1 cellular context compared by ENCODE assay signal in the genomic region with DNA sequence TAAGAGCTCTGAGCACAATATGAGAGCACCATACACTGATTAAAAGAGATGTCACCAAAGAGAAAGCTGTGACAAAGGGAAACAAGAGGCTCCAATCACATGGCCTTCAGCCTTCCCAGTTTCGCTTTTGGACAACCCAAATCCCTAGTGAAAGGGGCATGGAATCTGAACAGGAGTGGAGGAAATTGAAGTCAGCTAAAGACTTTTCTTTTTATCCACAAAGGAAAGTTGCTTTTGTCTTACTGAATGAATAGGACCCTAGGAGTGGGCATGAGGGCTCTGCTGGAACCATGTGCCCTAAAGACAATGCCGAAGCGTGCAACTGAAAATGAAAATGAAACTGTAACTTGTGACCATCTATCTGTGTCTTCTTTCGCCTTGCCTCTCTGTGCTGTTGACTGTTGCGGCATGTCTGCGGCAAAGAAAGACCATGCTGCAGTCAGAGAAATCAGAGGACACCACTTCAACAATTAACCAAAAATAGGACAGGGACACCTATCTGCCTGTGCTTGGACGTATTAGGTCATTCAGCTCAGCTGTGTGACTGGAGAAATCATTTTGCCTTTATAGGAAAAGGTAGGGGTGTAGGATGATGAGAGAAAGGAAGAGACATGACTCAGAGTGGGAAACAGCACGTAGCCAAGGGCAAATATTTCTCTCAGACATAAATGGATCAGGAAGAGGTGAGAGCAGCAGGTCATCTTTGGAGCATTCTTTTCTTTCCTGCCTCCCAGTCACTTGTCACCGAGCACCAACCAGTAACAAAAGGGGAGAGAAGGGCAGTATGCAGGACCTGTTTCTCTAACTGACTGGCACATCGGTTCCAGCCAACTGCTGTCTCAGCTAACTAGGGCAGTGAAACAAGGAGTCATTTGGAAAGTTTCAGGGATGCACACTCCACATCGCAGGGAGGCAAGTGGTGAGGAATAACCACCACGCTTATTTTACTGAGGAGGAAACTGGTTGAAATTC.
TF ChIP-seq lines count a peak whose summit lies in the region.

No MANE protein-coding gene starts in this region.

TF ChIP-seq in HEK293, 187 proteins besides CTCF, POLR2A, EP300 and RAD21 (continues in another document):
- TF ChIP-seq ZSCAN30 (tag by site-specific recombination; IDR thresholded peaks at IDR 0.05) (no peak; the same call in 1 of the 2 replicates), ZNF654 (tag by site-specific recombination; IDR thresholded peaks at IDR 0.05; ENCODE audit: low read depth) (peak; percentile 2; the same call in 1 of the 2 replicates), HOXA7 (CRISPR knock-in tag; IDR thresholded peaks at IDR 0.05; ENCODE audit: borderline replicate concordance) (no peak), SCRT2 (tag by site-specific recombination; IDR thresholded peaks at IDR 0.05) (peak; percentile 63), ZXDB (tag by site-specific recombination; IDR thresholded peaks at IDR 0.05) (peak; percentile 30; the same call in 1 of the 2 replicates), SP7 (tag by site-specific recombination; IDR thresholded peaks at IDR 0.05) (peak; percentile 33; the same call in 1 of the 2 replicates), ZSCAN16 (tag by site-specific recombination; IDR thresholded peaks at IDR 0.05) (0 out of 2 replicates have a peak, but pooled peaks have one; percentile 8), GFI1B (tag by site-specific recombination; IDR thresholded peaks at IDR 0.05) (no peak), ZBTB20 (tag by site-specific recombination; IDR thresholded peaks at IDR 0.05) (0 out of 2 replicates have a peak, but pooled peaks have one; percentile 33), ZNF747 (tag by site-specific recombination; IDR thresholded peaks at IDR 0.05) (no peak), ZNF202 (tag by site-specific recombination; IDR thresholded peaks at IDR 0.05; ENCODE audit: borderline replicate concordance) (no peak), ZNF501 (tag by site-specific recombination; IDR thresholded peaks at IDR 0.05) (peak; percentile 16), MZF1 (tag by site-specific recombination; IDR thresholded peaks at IDR 0.05; ENCODE audit: borderline replicate concordance) (no peak), ZNF768 (tag by site-specific recombination; IDR thresholded peaks at IDR 0.05) (no peak), ZNF571 (tag by site-specific recombination; IDR thresholded peaks at IDR 0.05) (no peak), KLF9 (tag by site-specific recombination; IDR thresholded peaks at IDR 0.05; ENCODE audit: low read depth) (no peak; the same call in 1 of the 2 replicates), PATZ1 (tag by site-specific recombination; IDR thresholded peaks at IDR 0.05) (peak; percentile 20; the same call in 1 of the 2 replicates), ZNF433 (tag by site-specific recombination; IDR thresholded peaks at IDR 0.05; ENCODE audit: low read depth) (no peak), ZNF157 (tag by site-specific recombination; IDR thresholded peaks at IDR 0.05) (no peak), PRDM10 (tag by site-specific recombination; IDR thresholded peaks at IDR 0.05) (peak; percentile 80), KLF17 (tag by site-specific recombination; IDR thresholded peaks at IDR 0.05) (peak; percentile 39; the same call in 1 of the 2 replicates), ZNF10 (tag by site-specific recombination; IDR thresholded peaks at IDR 0.05) (0 out of 2 replicates have a peak, but pooled peaks have one; percentile 77), AEBP2 (tag by site-specific recombination; IDR thresholded peaks at IDR 0.05; ENCODE audit: borderline replicate concordance) (no peak), RBAK (tag by site-specific recombination; IDR thresholded peaks at IDR 0.05) (no peak), ZNF335 (tag by site-specific recombination; conservative IDR thresholded peaks at IDR 0.05) (peak; percentile 98), ZNF133 (tag by site-specific recombination; IDR thresholded peaks at IDR 0.05) (no peak), ZNF214 (tag by site-specific recombination; IDR thresholded peaks at IDR 0.05; ENCODE audit: borderline replicate concordance) (no peak), GLIS1 (tag by site-specific recombination; IDR thresholded peaks at IDR 0.05) (no peak), ZNF791 (tag by site-specific recombination; IDR thresholded peaks at IDR 0.05) (no peak), PBX3 (CRISPR knock-in tag; IDR thresholded peaks at IDR 0.05) (no peak), ZNF777 (tag by site-specific recombination; IDR thresholded peaks at IDR 0.05; ENCODE audit: borderline replicate concordance) (no peak), ZNF549 (tag by site-specific recombination; IDR thresholded peaks at IDR 0.05) (no peak), ZNF76 (tag by site-specific recombination; IDR thresholded peaks at IDR 0.05; ENCODE audit: borderline replicate concordance, low read depth) (no peak), ZSCAN23 (tag by site-specific recombination; IDR thresholded peaks at IDR 0.05) (0 out of 2 replicates have a peak, but pooled peaks have one; percentile 42), ZNF701 (tag by site-specific recombination; IDR thresholded peaks at IDR 0.05) (no peak), ZBTB21 (tag by site-specific recombination; IDR thresholded peaks at IDR 0.05) (peak; percentile 71), ZNF302 (tag by site-specific recombination; IDR thresholded peaks at IDR 0.05; ENCODE audit: low read depth) (no peak), ZBTB7A (tag by site-specific recombination; IDR thresholded peaks at IDR 0.05; ENCODE audit: low read depth) (no peak), KLF8 (tag by site-specific recombination; IDR thresholded peaks at IDR 0.05) (peak; percentile 25; the same call in 1 of the 2 replicates), IKZF3 (tag by site-specific recombination; IDR thresholded peaks at IDR 0.05) (peak; percentile 52; the same call in 1 of the 2 replicates), ZFP37 (tag by site-specific recombination; IDR thresholded peaks at IDR 0.05) (no peak; the same call in 1 of the 2 replicates), ZNF394 (tag by site-specific recombination; IDR thresholded peaks at IDR 0.05; ENCODE audit: borderline replicate concordance) (peak; percentile 29; the same call in 1 of the 2 replicates), WT1 (tag by site-specific recombination; IDR thresholded peaks at IDR 0.05) (0 out of 2 replicates have a peak, but pooled peaks have one; percentile 8)
- TF ChIP-seq, protein P1, sequence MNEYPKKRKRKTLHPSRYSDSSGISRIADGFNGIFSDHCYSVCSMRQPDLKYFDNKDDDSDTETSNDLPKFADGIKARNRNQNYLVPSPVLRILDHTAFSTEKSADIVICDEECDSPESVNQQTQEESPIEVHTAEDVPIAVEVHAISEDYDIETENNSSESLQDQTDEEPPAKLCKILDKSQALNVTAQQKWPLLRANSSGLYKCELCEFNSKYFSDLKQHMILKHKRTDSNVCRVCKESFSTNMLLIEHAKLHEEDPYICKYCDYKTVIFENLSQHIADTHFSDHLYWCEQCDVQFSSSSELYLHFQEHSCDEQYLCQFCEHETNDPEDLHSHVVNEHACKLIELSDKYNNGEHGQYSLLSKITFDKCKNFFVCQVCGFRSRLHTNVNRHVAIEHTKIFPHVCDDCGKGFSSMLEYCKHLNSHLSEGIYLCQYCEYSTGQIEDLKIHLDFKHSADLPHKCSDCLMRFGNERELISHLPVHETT (tag by site-specific recombination; IDR thresholded peaks at IDR 0.05), result 0 out of 2 replicates have a peak, but pooled peaks have one; percentile 41
- TF ChIP-seq, protein P2, sequence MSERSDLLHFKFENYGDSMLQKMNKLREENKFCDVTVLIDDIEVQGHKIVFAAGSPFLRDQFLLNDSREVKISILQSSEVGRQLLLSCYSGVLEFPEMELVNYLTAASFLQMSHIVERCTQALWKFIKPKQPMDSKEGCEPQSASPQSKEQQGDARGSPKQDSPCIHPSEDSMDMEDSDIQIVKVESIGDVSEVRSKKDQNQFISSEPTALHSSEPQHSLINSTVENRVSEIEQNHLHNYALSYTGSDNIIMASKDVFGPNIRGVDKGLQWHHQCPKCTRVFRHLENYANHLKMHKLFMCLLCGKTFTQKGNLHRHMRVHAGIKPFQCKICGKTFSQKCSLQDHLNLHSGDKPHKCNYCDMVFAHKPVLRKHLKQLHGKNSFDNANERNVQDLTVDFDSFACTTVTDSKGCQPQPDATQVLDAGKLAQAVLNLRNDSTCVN (tag by site-specific recombination; optimal IDR thresholded peaks at IDR 0.05), result no peak
- TF ChIP-seq, protein P3, sequence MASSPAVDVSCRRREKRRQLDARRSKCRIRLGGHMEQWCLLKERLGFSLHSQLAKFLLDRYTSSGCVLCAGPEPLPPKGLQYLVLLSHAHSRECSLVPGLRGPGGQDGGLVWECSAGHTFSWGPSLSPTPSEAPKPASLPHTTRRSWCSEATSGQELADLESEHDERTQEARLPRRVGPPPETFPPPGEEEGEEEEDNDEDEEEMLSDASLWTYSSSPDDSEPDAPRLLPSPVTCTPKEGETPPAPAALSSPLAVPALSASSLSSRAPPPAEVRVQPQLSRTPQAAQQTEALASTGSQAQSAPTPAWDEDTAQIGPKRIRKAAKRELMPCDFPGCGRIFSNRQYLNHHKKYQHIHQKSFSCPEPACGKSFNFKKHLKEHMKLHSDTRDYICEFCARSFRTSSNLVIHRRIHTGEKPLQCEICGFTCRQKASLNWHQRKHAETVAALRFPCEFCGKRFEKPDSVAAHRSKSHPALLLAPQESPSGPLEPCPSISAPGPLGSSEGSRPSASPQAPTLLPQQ (tag by site-specific recombination; IDR thresholded peaks at IDR 0.05), result peak; percentile 37
- TF ChIP-seq, protein P4, sequence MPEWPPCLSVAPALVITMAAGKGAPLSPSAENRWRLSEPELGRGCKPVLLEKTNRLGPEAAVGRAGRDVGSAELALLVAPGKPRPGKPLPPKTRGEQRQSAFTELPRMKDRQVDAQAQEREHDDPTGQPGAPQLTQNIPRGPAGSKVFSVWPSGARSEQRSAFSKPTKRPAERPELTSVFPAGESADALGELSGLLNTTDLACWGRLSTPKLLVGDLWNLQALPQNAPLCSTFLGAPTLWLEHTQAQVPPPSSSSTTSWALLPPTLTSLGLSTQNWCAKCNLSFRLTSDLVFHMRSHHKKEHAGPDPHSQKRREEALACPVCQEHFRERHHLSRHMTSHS (tag by site-specific recombination; IDR thresholded peaks at IDR 0.05), result no peak
